15 cellular contexts compared by ENCODE assay signal in genomic region chr20:2838847-2839671, GRCh38. TPM values are rescaled to one million over a fixed set of nuclear protein-coding genes. Genes with fewer than 3 reads are reported as not detected.
DNase-seq lines count a peak whose midpoint lies in the region; ATAC-seq and TF ChIP-seq lines count a peak whose summit lies in the region.
"Had no signal": no experiment of that assay in that cellular context is flagged by ENCODE, and none has a peak within 500 bp of the region (broad histone marks: within the 10 kb centered on the region; RNA-seq: fewer than 3 reads in every experiment).

No MANE protein-coding gene starts in this region.

- peak overlapping the region; percentile 95 for H3K4me3 ChIP-seq in SK-N-MC
- no peak overlapping the region for H3K4me3 ChIP-seq in OCI-LY7 (ENCODE audit: low read depth, low read length, poor library complexity, severe bottlenecking)

- no peak overlapping the region for H3K27ac ChIP-seq in SK-N-MC
- H3K27ac ChIP-seq in OCI-LY7 (ENCODE audit: low read depth, low read length, poor library complexity, severe bottlenecking): no peak overlapping the region

- peaks cover 7% of the 10 kb centered on the region; the same call in 1 of the 2 replicates for H3K36me3 ChIP-seq in SK-N-MC (ENCODE audit: insufficient read depth, low read length)
- no peaks in the 10 kb centered on the region for H3K36me3 ChIP-seq in OCI-LY7 (ENCODE audit: insufficient read depth, low read length)

- no peak overlapping the region for H3K4me2 ChIP-seq in OCI-LY7 (ENCODE audit: low read length)

- ATAC-seq in stimulated activated memory B cell treated with anti-CD40 and anti-IgM and Interleukin-4, amounts not matched to agents 10 μg/mL and 1 μg/mL and 100 μg/mL, for 72 hours: no peak
- ATAC-seq in GM21390 (IDR thresholded peaks at IDR 0.05; ENCODE audit: unreplicated experiment): no peak

- no peaks in the 10 kb centered on the region for H3K9me2 ChIP-seq in OCI-LY7 (ENCODE audit: insufficient read depth, low read length)

- no peaks in the 10 kb centered on the region for H3K27me3 Mint-ChIP-seq in activated naive CD4-positive, alpha-beta T cell treated with anti-CD3 and anti-CD28 coated beads for 36 hours (ENCODE audit: low read depth)
- no peaks in the 10 kb centered on the region for H3K27me3 Mint-ChIP-seq in stimulated activated memory B cell treated with anti-CD40 and anti-IgM and Interleukin-4, amounts not matched to agents 10 μg/mL and 1 μg/mL and 100 μg/mL, for 72 hours

- H3K4me3 Mint-ChIP-seq in activated naive CD4-positive, alpha-beta T cell treated with anti-CD3 and anti-CD28 coated beads for 36 hours: peak overlapping the region; percentile 78
- H3K4me3 Mint-ChIP-seq in stimulated activated memory B cell treated with anti-CD40 and anti-IgM and Interleukin-4, amounts not matched to agents 10 μg/mL and 1 μg/mL and 100 μg/mL, for 72 hours: peak overlapping the region; percentile 73

- H3K4me1 ChIP-seq in OCI-LY7 (ENCODE audit: insufficient read depth, low read length, poor library complexity, severe bottlenecking): peaks cover 10% of the 10 kb centered on the region

- no peak for TF ChIP-seq CTCF in OCI-LY7 (conservative IDR thresholded peaks at IDR 0.05; ENCODE audit: low read length)

- BruUV-seq in OCI-LY7 (replicated peaks; lab: Mats Ljungman, UMichigan): no TSS peak

- no peak overlapping the region for H2AFZ ChIP-seq in OCI-LY7 (ENCODE audit: low read length)

- H3K36me3 Mint-ChIP-seq in activated naive CD4-positive, alpha-beta T cell treated with anti-CD3 and anti-CD28 coated beads for 36 hours (ENCODE audit: low read depth): peaks cover 19% of the 10 kb centered on the region
- H3K36me3 Mint-ChIP-seq in stimulated activated memory B cell treated with anti-CD40 and anti-IgM and Interleukin-4, amounts not matched to agents 10 μg/mL and 1 μg/mL and 100 μg/mL, for 72 hours: peaks cover 32% of the 10 kb centered on the region

- no peak overlapping the region for H3K9ac ChIP-seq in SK-N-MC (ENCODE audit: insufficient read length)

- POLR2A ChIA-PET in OCI-LY7 (lab: Charles Lee): no interaction called here

- no peaks in the 10 kb centered on the region for H3K79me2 ChIP-seq in OCI-LY7 (ENCODE audit: insufficient read depth, low read depth, low read length)

- peak overlapping the region; percentile 42 for H3K27ac Mint-ChIP-seq in activated naive CD4-positive, alpha-beta T cell treated with anti-CD3 and anti-CD28 coated beads for 36 hours
- peak overlapping the region; percentile 93 for H3K27ac Mint-ChIP-seq in stimulated activated memory B cell treated with anti-CD40 and anti-IgM and Interleukin-4, amounts not matched to agents 10 μg/mL and 1 μg/mL and 100 μg/mL, for 72 hours

- CTCF ChIA-PET in activated naive CD4-positive, alpha-beta T cell treated with anti-CD3 and anti-CD28 coated beads for 36 hours (lab: Charles Lee): no interaction called here
- CTCF ChIA-PET in OCI-LY7 (lab: Charles Lee; ENCODE audit: unreplicated experiment): no interaction called here

- no peaks in the 10 kb centered on the region for H3K9me3 ChIP-seq in SK-N-MC (ENCODE audit: low read depth, low read length)
- no peaks in the 10 kb centered on the region for H3K9me3 ChIP-seq in OCI-LY7 (ENCODE audit: low read length)

- H3K9me3 Mint-ChIP-seq in activated naive CD4-positive, alpha-beta T cell treated with anti-CD3 and anti-CD28 coated beads for 36 hours: no peaks in the 10 kb centered on the region
- H3K9me3 Mint-ChIP-seq in stimulated activated memory B cell treated with anti-CD40 and anti-IgM and Interleukin-4, amounts not matched to agents 10 μg/mL and 1 μg/mL and 100 μg/mL, for 72 hours: no peaks in the 10 kb centered on the region

- H4K20me1 ChIP-seq in OCI-LY7 (ENCODE audit: insufficient read depth, low read length): no peaks in the 10 kb centered on the region

- peaks cover 26% of the 10 kb centered on the region for H3K4me1 Mint-ChIP-seq in activated naive CD4-positive, alpha-beta T cell treated with anti-CD3 and anti-CD28 coated beads for 36 hours (ENCODE audit: low read depth)
- H3K4me1 Mint-ChIP-seq in stimulated activated memory B cell treated with anti-CD40 and anti-IgM and Interleukin-4, amounts not matched to agents 10 μg/mL and 1 μg/mL and 100 μg/mL, for 72 hours: peaks cover 30% of the 10 kb centered on the region

- no peak for DNase-seq in activated naive CD4-positive, alpha-beta T cell treated with anti-CD3 and anti-CD28 coated beads for 36 hours
- no peak for DNase-seq in activated naive CD4-positive, alpha-beta T cell treated with Interleukin-2 at 50 U/mL for 16 hours
- DNase-seq in SK-N-MC (ENCODE audit: low read depth, low spot score) (no peak), iPS-NIHi7 (ENCODE audit: extremely low spot score) (peak; percentile 4), OCI-LY7 (ENCODE audit: low spot score) (no peak), LoVo (ENCODE audit: low spot score) (no peak)
- DNase-seq: AML-193, cortex of kidney, NCI-H1105 treated with DMSO at 0.1 percent for 48 hours, NCI-H82 had no signal

- intact Hi-C loops in activated naive CD4-positive, alpha-beta T cell treated with anti-CD3 and anti-CD28 coated beads for 36 hours (cut with micrococcal nuclease): no loop called here
- intact Hi-C loops in OCI-LY7 (cut with micrococcal nuclease; ENCODE audit: unreplicated experiment): no loop called here

RNA-seq across cellular contexts. Expression of gene PCED1A, which starts 1.4 kb away (rescaled TPM):
- 10 to 100 TPM; 44.6 to 44.8 TPM for total RNA-seq in activated naive CD4-positive, alpha-beta T cell treated with anti-CD3 and anti-CD28 coated beads for 36 hours
- total RNA-seq in OCI-LY7 (2014; rRNA removed; shearing (Covaris generic)): 6.9 and 8.4 TPM in 2 replicates
- 9.8 and 10.3 TPM in 2 replicates for total RNA-seq in OCI-LY7 (2022)

RNA-seq across cellular contexts. Expression of gene VPS16, which starts 1.5 kb away (rescaled TPM):
- 10 to 100 TPM; 39.0 to 42.0 TPM for total RNA-seq in activated naive CD4-positive, alpha-beta T cell treated with anti-CD3 and anti-CD28 coated beads for 36 hours
- 27.0 and 32.6 TPM in 2 replicates for total RNA-seq in OCI-LY7 (2014; rRNA removed; shearing (Covaris generic))
- total RNA-seq in OCI-LY7 (2022): 37.8 and 39.0 TPM in 2 replicates

RNA-seq across cellular contexts. Expression of gene TMEM239, which starts 22.9 kb away (rescaled TPM):
- total RNA-seq in activated naive CD4-positive, alpha-beta T cell treated with anti-CD3 and anti-CD28 coated beads for 36 hours: not detected
- total RNA-seq in OCI-LY7 (2014; rRNA removed; shearing (Covaris generic)): not detected in 2 replicates
- not detected in 2 replicates for total RNA-seq in OCI-LY7 (2022)
- total RNA-seq: glomerular endothelial cell; skeletal muscle tissue; T-helper 2 cell treated with Interferon-gamma antibody and Interleukin-4, amounts not matched to agents 100 ng/mL and 5 ng/mL, for 36 hours had no signal

RNA-seq across cellular contexts. Expression of gene C20orf141, which starts 24.3 kb away (rescaled TPM):
- not detected for total RNA-seq in activated naive CD4-positive, alpha-beta T cell treated with anti-CD3 and anti-CD28 coated beads for 36 hours
- total RNA-seq in OCI-LY7 (2014; rRNA removed; shearing (Covaris generic)): not detected in 2 replicates
- not detected in 2 replicates for total RNA-seq in OCI-LY7 (2022)
- total RNA-seq: glomerular endothelial cell; skeletal muscle tissue; T-helper 2 cell treated with Interferon-gamma antibody and Interleukin-4, amounts not matched to agents 100 ng/mL and 5 ng/mL, for 36 hours had no signal

RNA-seq across cellular contexts. Expression of gene PTPRA, which starts 34.2 kb away (rescaled TPM):
- 10 to 100 TPM; 31.7 to 32.7 TPM for total RNA-seq in activated naive CD4-positive, alpha-beta T cell treated with anti-CD3 and anti-CD28 coated beads for 36 hours
- 28.1 and 33.3 TPM in 2 replicates for total RNA-seq in OCI-LY7 (2014; rRNA removed; shearing (Covaris generic))
- 47.2 and 54.9 TPM in 2 replicates for total RNA-seq in OCI-LY7 (2022)

Comparison
In these comparisons a context has a peak if more than half of its experiments do, and no peak if none do; other contexts are left out.
1. RNA of gene PCED1A, which starts 1.4 kb away (total RNA-seq): 44.6 to 44.8 TPM in activated naive CD4-positive, alpha-beta T cell treated with anti-CD3 and anti-CD28 coated beads for 36 hours; 6.9 to 10.3 TPM in OCI-LY7; every median in the first group is over 4 times any median in the second.